ENCODE assay signal across 1 cellular context in genomic region chr3:104291437-104291851, GRCh38.
TF ChIP-seq lines count a peak whose summit lies in the region.

No MANE protein-coding gene starts in this region.

TF ChIP-seq in A549, 52 proteins besides CTCF, POLR2A, EP300 and RAD21 (continued from another document):
- TF ChIP-seq HMGXB4 (CRISPR knock-in tag; IDR thresholded peaks at IDR 0.05; ENCODE audit: borderline replicate concordance) (no peak), HDAC2 (IDR thresholded peaks at IDR 0.05) (no peak), MAZ (IDR thresholded peaks at IDR 0.05; ENCODE audit: borderline replicate concordance, low read depth, low read length) (no peak)
